Comparison of ENCODE assay signal across 7 cellular contexts in genomic region chr10:63235136-63235535, GRCh38.
DNase-seq lines count a peak whose midpoint lies in the region; ATAC-seq, FAIRE-seq and TF ChIP-seq lines count a peak whose summit lies in the region.
"Not testable (repeated sequence)": the region's sequence is repeated elsewhere in the genome, so short reads cannot be mapped to it uniquely, and the experiment has no call there.

No MANE protein-coding gene starts in this region.

- H3K4me1 Mint-ChIP-seq in CD14-positive monocyte (peaks cover 54% of the 10 kb centered on the region), WTC11 (peaks cover 43% of the 10 kb centered on the region)

- POLR2A ChIA-PET in Panc1 (lab: Charles Lee), result not testable (repeated sequence)
- POLR2A ChIA-PET in WTC11 (lab: Charles Lee) (interaction anchor here (0.7 kb wide), 1 partner anchor 349 kb away, joined by 4 read pairs; no protein-coding TSS in a partner anchor), K562 (lab: Yijun Ruan, JAX) (interaction anchor here (1.0 to 1.7 kb wide), 3 partner anchors 10 to 33 kb away, joined by 3 to 6 read pairs (median 4); no protein-coding TSS in a partner anchor)

- H3K27me3 Mint-ChIP-seq in CD14-positive monocyte (ENCODE audit: low read depth in 3 of 3); WTC11 (ENCODE audit: low read depth): not testable (repeated sequence)

- H3K4me1 ChIP-seq in Loucy (ENCODE audit: insufficient read depth, low read length, poor library complexity, severe bottlenecking) (peaks cover 41% of the 10 kb centered on the region), Panc1 (ENCODE audit: control insufficient read depth, insufficient read depth, low read length) (peaks cover 80% of the 10 kb centered on the region)
- H3K4me1 ChIP-seq in K562 (replicated peaks in 1 of 2; ENCODE audit: control insufficient read depth in 2 of 2, insufficient read depth in 2 of 2, low read length in 2 of 2); hepatocyte (ENCODE audit: insufficient read depth); smooth muscle cell (ENCODE audit: low read depth): not testable (repeated sequence)

- whole genome bisulfite sequencing in K562 (ENCODE audit: insufficient coverage, low coverage, missing lambda C conversion rate), result 91% methylated on average over 10 of the region's 10 CpGs
- 98% methylated on average over 10 of the region's 10 CpGs for WGBS in hepatocyte (ENCODE audit: low lambda C conversion rate, missing lambda C conversion rate)
- 98% methylated on average over 10 of the region's 10 CpGs for WGBS in smooth muscle cell (ENCODE audit: low lambda C conversion rate)

- H3K9me3 Mint-ChIP-seq in CD14-positive monocyte, WTC11: not testable (repeated sequence)

- H3K79me2 ChIP-seq in Loucy (ENCODE audit: insufficient read depth, low read length) (peaks cover 94% of the 10 kb centered on the region), K562 (ENCODE audit: control insufficient read depth, insufficient read depth, low read length) (peaks cover 89% of the 10 kb centered on the region), hepatocyte (peaks cover 93% of the 10 kb centered on the region), smooth muscle cell (ENCODE audit: low read depth) (peaks cover 95% of the 10 kb centered on the region)

- intact Hi-C loops in CD14-positive monocyte (cut with micrococcal nuclease); Panc1 (cut with micrococcal nuclease; ENCODE audit: unreplicated experiment); K562 (cut with micrococcal nuclease): not testable (repeated sequence)

- TF ChIP-seq POLR2A in K562 (conservative IDR thresholded peaks at IDR 0.05), result not testable (repeated sequence)

- not testable (repeated sequence) for ATAC-seq in Panc1, WTC11, K562

- not testable (repeated sequence) for FAIRE-seq in K562 (lab: Jason Lieb, UNC)

- H3K9me1 ChIP-seq in K562 (ENCODE audit: control insufficient read depth, insufficient read depth, low read length), result not testable (repeated sequence)

- in situ Hi-C loops in Panc1 (cut with HindIII; ENCODE audit: low pct_unique_long_range_greater_than_20kb, low sequenced_read_pairs); K562 (cut with MboI): not testable (repeated sequence)

- H2AFZ ChIP-seq in Loucy (ENCODE audit: low read length); K562 (ENCODE audit: low read depth, low read length); hepatocyte; smooth muscle cell (ENCODE audit: low read depth): not testable (repeated sequence)

- H3F3A ChIP-seq in Loucy (ENCODE audit: low read depth), result not testable (repeated sequence)
- H3F3A ChIP-seq in smooth muscle cell (ENCODE audit: low read depth), result peaks cover 20% of the 10 kb centered on the region

- CTCF ChIA-PET in Panc1 (lab: Charles Lee); K562 (lab: Yijun Ruan, JAX; ENCODE audit: low intra/inter-chr PET ratio): not testable (repeated sequence)
- CTCF ChIA-PET in WTC11 (lab: Charles Lee), result interaction anchor here (1.2 kb wide), 1 partner anchor 21 kb away, joined by 3 read pairs; no protein-coding TSS in a partner anchor

- H3K4me3 ChIP-seq in Loucy (ENCODE audit: low read length, poor library complexity, severe bottlenecking); Panc1 (ENCODE audit: low read depth in 2 of 2, low read length in 2 of 2); K562; hepatocyte; smooth muscle cell: not testable (repeated sequence)

- not testable (repeated sequence) for DNase-seq in CD14-positive monocyte (ENCODE audit: low spot score); Panc1 (ENCODE audit: low read depth, low spot score); WTC11 (ENCODE audit: low spot score); K562 (ENCODE audit: extremely low read depth in 1 of 4, low spot score in 3 of 4); hepatocyte (ENCODE audit: low spot score); smooth muscle cell (lab: John Stamatoyannopoulos, UW; ENCODE audit: unreplicated experiment)

- H3K9me3 ChIP-seq in Loucy (ENCODE audit: insufficient read depth, low read depth, low read length); Panc1 (ENCODE audit: control insufficient read depth, insufficient read depth, low read depth, low read length); K562 (replicated peaks; ENCODE audit: control insufficient read depth, insufficient read depth, low read depth, low read length); hepatocyte (ENCODE audit: low read depth); smooth muscle cell (replicated peaks; ENCODE audit: low read depth): not testable (repeated sequence)

- not testable (repeated sequence) for H3K9me2 ChIP-seq in Loucy (replicated peaks; ENCODE audit: low read depth, low read length); hepatocyte (replicated peaks; ENCODE audit: insufficient read depth)

- peak overlapping the region in 4 of 7 donors; percentile 54 to 86 (median 74) for H3K27ac Mint-ChIP-seq in CD14-positive monocyte
- not testable (repeated sequence) for H3K27ac Mint-ChIP-seq in WTC11

- H4K20me1 ChIP-seq in Loucy (ENCODE audit: insufficient read depth, low read length, poor library complexity, severe bottlenecking); K562 (replicated peaks; ENCODE audit: control insufficient read depth, insufficient read depth, low read length): not testable (repeated sequence)
- peaks cover 81% of the 10 kb centered on the region for H4K20me1 ChIP-seq in hepatocyte (ENCODE audit: insufficient read depth, poor library complexity, severe bottlenecking)
- peaks cover 100% of the 10 kb centered on the region for H4K20me1 ChIP-seq in smooth muscle cell (ENCODE audit: low read depth)

- H3K27ac ChIP-seq in Panc1 (ENCODE audit: low read length), result peak overlapping the region; percentile 84
- not testable (repeated sequence) for H3K27ac ChIP-seq in K562 (ENCODE audit: extremely low read depth, low read depth, low read length)
- H3K27ac ChIP-seq in hepatocyte, result peak overlapping the region; percentile 11
- H3K27ac ChIP-seq in smooth muscle cell (ENCODE audit: low read depth), result peak overlapping the region; percentile 95

- TF ChIP-seq CTCF in CD14-positive monocyte (IDR thresholded peaks at IDR 0.05); Loucy (conservative IDR thresholded peaks at IDR 0.05; ENCODE audit: low read length); Panc1 (IDR thresholded peaks at IDR 0.05); WTC11 (IDR thresholded peaks at IDR 0.05); K562 (IDR thresholded peaks at IDR 0.05 in 2 of 3, conservative IDR thresholded peaks at IDR 0.05 in 1 of 3; ENCODE audit: insufficient read depth in 2 of 3, low read depth in 1 of 3, low read length in 3 of 3); hepatocyte (IDR thresholded peaks at IDR 0.05; ENCODE audit: poor library complexity); smooth muscle cell (IDR thresholded peaks at IDR 0.05; ENCODE audit: borderline replicate concordance, insufficient read depth, poor library complexity, severe bottlenecking): not testable (repeated sequence)

- H3K36me3 Mint-ChIP-seq in CD14-positive monocyte, result peaks cover 27 to 31% of the 10 kb centered on the region in 2 donors
- not testable (repeated sequence) for H3K36me3 Mint-ChIP-seq in WTC11

- BruUV-seq in Panc1 (replicated peaks; lab: Mats Ljungman, UMichigan); K562 (replicated peaks; lab: Mats Ljungman, UMichigan): not testable (repeated sequence)

- peak overlapping the region; percentile 55 for H3K9ac ChIP-seq in Loucy (ENCODE audit: low read depth, low read length, poor library complexity, severe bottlenecking)
- not testable (repeated sequence) for H3K9ac ChIP-seq in K562 (ENCODE audit: insufficient read depth in 1 of 2, low read depth in 2 of 2, low read length in 2 of 2); smooth muscle cell (ENCODE audit: low read depth)

- not testable (repeated sequence) for TF ChIP-seq RAD21 in K562 (CRISPR knock-in tag; conservative IDR thresholded peaks at IDR 0.05 in 1 of 2, IDR thresholded peaks at IDR 0.05 in 1 of 2)

- not testable (repeated sequence) for H3K4me2 ChIP-seq in Loucy (ENCODE audit: low read depth, low read length, poor library complexity, severe bottlenecking); K562 (ENCODE audit: insufficient read depth, low read length); hepatocyte; smooth muscle cell

- not testable (repeated sequence) for H3K27me3 ChIP-seq in Loucy (ENCODE audit: insufficient read depth, low read length, poor library complexity, severe bottlenecking); Panc1 (ENCODE audit: control insufficient read depth, insufficient read depth, low read length); K562 (ENCODE audit: control insufficient read depth in 2 of 2, insufficient read depth in 2 of 2, low read length in 2 of 2); hepatocyte; smooth muscle cell (ENCODE audit: low read depth)

- H3K36me3 ChIP-seq in Loucy (ENCODE audit: insufficient read depth, low read length); Panc1 (ENCODE audit: control insufficient read depth, insufficient read depth, low read length); K562 (ENCODE audit: control insufficient read depth, insufficient read depth, low read length); hepatocyte (replicated peaks; ENCODE audit: insufficient read depth, low read depth); smooth muscle cell (ENCODE audit: low read depth): not testable (repeated sequence)

- not testable (repeated sequence) for TF ChIP-seq EP300 in K562 (IDR thresholded peaks at IDR 0.05; ENCODE audit: low read length)

- not testable (repeated sequence) for H3K4me3 Mint-ChIP-seq in CD14-positive monocyte, WTC11

TF ChIP-seq in WTC11, 78 proteins besides CTCF, POLR2A, EP300 and RAD21:
- peak; percentile 80 for TF ChIP-seq ZNF121 (CRISPR knock-in tag; IDR thresholded peaks at IDR 0.05)
